Comparison of ENCODE assay signal across 14 cellular contexts in genomic region chr4:39357002-39357401, GRCh38.
A peak's percentile ranks its signal among the peaks of the same experiment; 100 is the strongest.
DNase-seq lines count a peak whose midpoint lies in the region; ATAC-seq lines count a peak whose summit lies in the region.
"Had no signal": no experiment of that assay in that cellular context is flagged by ENCODE, and none has a peak within 500 bp of the region (broad histone marks: within the 10 kb centered on the region; RNA-seq: fewer than 3 reads in every experiment).

No MANE protein-coding gene starts in this region.

- H3K4me1 Mint-ChIP-seq in stimulated activated naive CD8-positive, alpha-beta T cell treated with anti-CD3 and anti-CD28 coated beads, Interleukin-15, Interleukin-2, amounts not matched to agents 100 ng/mL and 50 ng/mL, for 24 hours (ENCODE audit: low read depth) = peaks cover 80% of the 10 kb centered on the region
- peaks cover 57% of the 10 kb centered on the region for H3K4me1 Mint-ChIP-seq in activated naive CD8-positive, alpha-beta T cell (ENCODE audit: low read depth)

- peaks cover 33% of the 10 kb centered on the region for H3K36me3 Mint-ChIP-seq in stimulated activated naive CD8-positive, alpha-beta T cell treated with anti-CD3 and anti-CD28 coated beads, Interleukin-15, Interleukin-2, amounts not matched to agents 100 ng/mL and 50 ng/mL, for 24 hours (ENCODE audit: low read depth)
- peaks cover 3% of the 10 kb centered on the region for H3K36me3 Mint-ChIP-seq in activated naive CD8-positive, alpha-beta T cell

- H3K4me3 Mint-ChIP-seq in stimulated activated naive CD8-positive, alpha-beta T cell treated with anti-CD3 and anti-CD28 coated beads, Interleukin-15, Interleukin-2, amounts not matched to agents 100 ng/mL and 50 ng/mL, for 24 hours = peak overlapping the region; percentile 48
- peak overlapping the region; percentile 39 for H3K4me3 Mint-ChIP-seq in activated naive CD8-positive, alpha-beta T cell
- H3K4me3 Mint-ChIP-seq: brain had no signal

- H3K27me3 Mint-ChIP-seq in stimulated activated naive CD8-positive, alpha-beta T cell treated with anti-CD3 and anti-CD28 coated beads, Interleukin-15, Interleukin-2, amounts not matched to agents 100 ng/mL and 50 ng/mL, for 24 hours = no peaks in the 10 kb centered on the region
- H3K27me3 Mint-ChIP-seq in activated naive CD8-positive, alpha-beta T cell = no peaks in the 10 kb centered on the region
- H3K27me3 Mint-ChIP-seq: brain had no signal

- no peaks in the 10 kb centered on the region for H3K9me3 Mint-ChIP-seq in stimulated activated naive CD8-positive, alpha-beta T cell treated with anti-CD3 and anti-CD28 coated beads, Interleukin-15, Interleukin-2, amounts not matched to agents 100 ng/mL and 50 ng/mL, for 24 hours
- no peaks in the 10 kb centered on the region for H3K9me3 Mint-ChIP-seq in activated naive CD8-positive, alpha-beta T cell (ENCODE audit: low read depth)
- H3K9me3 Mint-ChIP-seq: brain had no signal

- DNase-seq in stimulated activated naive CD8-positive, alpha-beta T cell treated with anti-CD3 and anti-CD28 coated beads, Interleukin-15, Interleukin-2, amounts not matched to agents 100 U/mL and 50 U/mL, for 24 hours = no peak
- no peak for DNase-seq in stimulated activated CD8-positive, alpha-beta memory T cell treated with anti-CD3 and anti-CD28 coated beads, Interleukin-4, amount 100 ng/mL, for 48 hours
- DNase-seq in caudate nucleus (lab: John Stamatoyannopoulos, UW) (no peak), midbrain (lab: John Stamatoyannopoulos, UW) (no peak), NCI-H1092 (lab: John Stamatoyannopoulos, UW) (no peak)
- DNase-seq: C1 segment of cervical spinal cord, foreskin melanocyte, uterus had no signal

- H3K27ac ChIP-seq in caudate nucleus (ENCODE audit: low read depth, low read length) = no peak overlapping the region
- H3K27ac ChIP-seq: HL-60, VCaP had no signal

- no peak for ATAC-seq in stimulated activated naive CD8-positive, alpha-beta T cell treated with anti-CD3 and anti-CD28 coated beads, Interleukin-15, Interleukin-2, amounts not matched to agents 100 U/mL and 50 U/mL, for 24 hours
- peak; percentile 31 for ATAC-seq in HG03196 (IDR thresholded peaks at IDR 0.05; ENCODE audit: unreplicated experiment)

- peak overlapping the region; percentile 88 for H3K27ac Mint-ChIP-seq in stimulated activated naive CD8-positive, alpha-beta T cell treated with anti-CD3 and anti-CD28 coated beads, Interleukin-15, Interleukin-2, amounts not matched to agents 100 ng/mL and 50 ng/mL, for 24 hours
- H3K27ac Mint-ChIP-seq in activated naive CD8-positive, alpha-beta T cell = peak overlapping the region; percentile 96
- H3K27ac Mint-ChIP-seq: brain had no signal
